Comparison of ENCODE assay signal across 17 cellular contexts in the genomic region with DNA sequence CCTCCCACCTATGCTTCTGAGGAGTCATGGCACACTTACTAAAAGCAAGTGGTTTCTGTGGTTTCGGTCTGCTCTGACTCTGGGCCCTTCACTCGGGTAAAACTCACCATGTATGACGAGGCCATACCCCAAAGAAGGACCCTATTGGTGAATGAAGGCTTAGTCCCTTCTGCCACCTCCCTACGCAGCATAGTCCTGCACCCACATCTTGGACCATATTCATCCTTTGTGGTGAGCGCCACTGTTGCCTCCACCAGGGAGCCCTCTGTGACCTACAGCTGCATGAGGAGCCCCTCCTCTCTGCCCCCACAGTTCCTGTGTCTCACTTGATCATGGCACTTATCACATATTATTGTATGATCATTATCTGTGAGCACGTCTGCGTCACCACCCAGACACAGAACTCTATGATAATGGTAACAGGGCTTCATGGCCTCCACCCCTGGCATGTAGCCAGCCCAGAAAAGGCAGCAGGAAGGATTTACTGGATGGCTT.
DNase-seq lines count a peak whose midpoint lies in the region; TF ChIP-seq lines count a peak whose summit lies in the region.
"Had no signal": no experiment of that assay in that cellular context is flagged by ENCODE, and none has a peak within 500 bp of the region (broad histone marks: within the 10 kb centered on the region; RNA-seq: fewer than 3 reads in every experiment).

No MANE protein-coding gene starts in this region.

- peaks cover 0 to 12% (median 0%) of the 10 kb centered on the region in 3 donors for H3K9me3 ChIP-seq in esophagus squamous epithelium
- H3K9me3 ChIP-seq in suprapubic skin = no peaks in the 10 kb centered on the region
- H3K9me3 ChIP-seq: uterus had no signal

- TF ChIP-seq EP300 in suprapubic skin (IDR thresholded peaks at IDR 0.05) = no peak

- intact Hi-C loops in esophagus squamous epithelium (cut with DNase I) = no loop called here

- TF ChIP-seq CTCF in esophagus squamous epithelium (IDR thresholded peaks at IDR 0.05) = no peak
- TF ChIP-seq CTCF in suprapubic skin (IDR thresholded peaks at IDR 0.05) = no peak

- TF ChIP-seq POLR2A in esophagus squamous epithelium (IDR thresholded peaks at IDR 0.05) = no peak
- TF ChIP-seq POLR2A in suprapubic skin (IDR thresholded peaks at IDR 0.05) = no peak

- peak; percentile 69 for DNase-seq in NK-92 treated with Interleukin-12 subunit alpha and Interleukin-12 subunit beta, amount 100 ng/mL, for 24 hours (lab: John Stamatoyannopoulos, UW)
- DNase-seq in NK-92 (lab: John Stamatoyannopoulos, UW; ENCODE audit: unreplicated experiment) (no peak), esophagus squamous epithelium (lab: John Stamatoyannopoulos, UW) (no peak), suprapubic skin (ENCODE audit: low spot score in 2 of 2) (peak in 1 of 2 donors; percentile 38), NCI-H2196 (lab: John Stamatoyannopoulos, UW; ENCODE audit: unreplicated experiment) (no peak), OCI-M2 (lab: John Stamatoyannopoulos, UW; ENCODE audit: unreplicated experiment) (no peak)
- DNase-seq in stimulated activated CD4-positive, alpha-beta T cell treated with anti-CD3 and anti-CD28 coated beads, Interleukin-1b, Interleukin-23, amount 100 ng/mL, for 48 hours = peak; percentile 41
- no peak for DNase-seq in stimulated activated CD4-positive, alpha-beta T cell treated with anti-CD3 and anti-CD28 coated beads, Interleukin-2, amount 100 ng/mL, for 48 hours
- DNase-seq: effector memory CD8-positive, alpha-beta T cell; H9; midbrain; NCI-H1930; NCI-H345; stimulated activated CD4-positive, alpha-beta T cell treated with anti-CD3 and anti-CD28 coated beads, Interleukin-4, amount 100 ng/mL, for 24 hours; T-helper 9 cell; uterus had no signal

- no peaks in the 10 kb centered on the region for H3K36me3 ChIP-seq in esophagus squamous epithelium
- H3K36me3 ChIP-seq in suprapubic skin = no peaks in the 10 kb centered on the region
- H3K36me3 ChIP-seq: uterus had no signal

- H3K4me1 ChIP-seq in esophagus squamous epithelium = peaks cover 12 to 51% (median 14%) of the 10 kb centered on the region in 3 donors
- H3K4me1 ChIP-seq in suprapubic skin = peaks cover 34% of the 10 kb centered on the region
- H3K4me1 ChIP-seq: uterus had no signal

- H3K27me3 ChIP-seq in esophagus squamous epithelium (peaks cover 0 to 13% (median 0%) of the 10 kb centered on the region in 4 donors), suprapubic skin (no peaks in the 10 kb centered on the region)
- H3K27me3 ChIP-seq: uterus had no signal

- H3K27ac ChIP-seq in esophagus squamous epithelium (peak overlapping the region in 3 of 4 donors; percentile 10 to 91 (median 87)), suprapubic skin (peak overlapping the region; percentile 47)
- H3K27ac ChIP-seq: 22Rv1, uterus had no signal

- H3K4me3 ChIP-seq in esophagus squamous epithelium (no peak overlapping the region), suprapubic skin (no peak overlapping the region)
- H3K4me3 ChIP-seq: uterus had no signal

- 72 to 95% methylated on average over 5 to 7 of the region's 7 CpGs for WGBS in esophagus squamous epithelium, 2 donors
- WGBS in suprapubic skin = 71% methylated on average over 7 of the region's 7 CpGs

Comparison
In these comparisons a context has a peak if more than half of its experiments do, and no peak if none do; other contexts are left out.
1. DNase-seq: peak in NK-92 treated with Interleukin-12 subunit alpha and Interleukin-12 subunit beta, amount 100 ng/mL, for 24 hours (single experiment) and stimulated activated CD4-positive, alpha-beta T cell treated with anti-CD3 and anti-CD28 coated beads, Interleukin-1b, Interleukin-23, amount 100 ng/mL, for 48 hours (single experiment); none in NK-92 (single experiment), stimulated activated CD4-positive, alpha-beta T cell treated with anti-CD3 and anti-CD28 coated beads, Interleukin-2, amount 100 ng/mL, for 48 hours (0 of 2), esophagus squamous epithelium (single experiment), NCI-H2196 (single experiment) and OCI-M2 (single experiment).